ENCODE assay signal across 1 cellular context in genomic region chr12:127162307-127162706, GRCh38.
TF ChIP-seq lines count a peak whose summit lies in the region.

No MANE protein-coding gene starts in this region.

TF ChIP-seq in GM23338, 12 proteins besides CTCF, POLR2A, EP300 and RAD21 (continued from another document):
- TF ChIP-seq REST (IDR thresholded peaks at IDR 0.05; ENCODE audit: unreplicated experiment) (no peak), ZNF331 (CRISPR knock-in tag; IDR thresholded peaks at IDR 0.05; ENCODE audit: low read depth) (no peak), ZNF114 (CRISPR knock-in tag; IDR thresholded peaks at IDR 0.05) (no peak), POLR2AphosphoS5 (IDR thresholded peaks at IDR 0.05; ENCODE audit: low read depth) (no peak)
